ENCODE assay signal across 35 cellular contexts in the genomic region with DNA sequence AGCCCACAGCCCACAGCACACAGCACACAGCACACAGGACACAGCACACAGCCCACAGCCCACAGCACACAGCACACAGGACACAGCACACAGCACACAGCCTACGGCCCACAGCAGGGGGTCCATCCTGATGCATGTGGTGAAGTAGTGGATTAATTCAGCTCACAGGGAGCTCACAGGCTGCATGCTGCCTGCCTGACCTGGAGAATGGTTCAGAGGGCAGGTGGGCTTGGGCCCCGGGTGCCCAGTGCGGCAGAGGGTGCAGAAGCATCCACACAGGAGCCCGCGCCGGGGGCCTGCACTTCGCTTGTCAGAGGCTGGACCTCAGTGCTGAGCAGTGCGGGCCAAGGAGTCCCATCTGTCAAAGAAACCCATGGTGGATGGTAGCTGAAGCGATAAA. TPM values are rescaled to one million over a fixed set of nuclear protein-coding genes. Genes with fewer than 3 reads are reported as not detected.
"Had no signal": no experiment of that assay in that cellular context is flagged by ENCODE, and none has a peak within 500 bp of the region (broad histone marks: within the 10 kb centered on the region; RNA-seq: fewer than 3 reads in every experiment).

No MANE protein-coding gene starts in this region.

- H3K4me1 ChIP-seq: adrenal gland, body of pancreas, esophagus squamous epithelium, gastroesophageal sphincter had no signal

- H3K9me3 Mint-ChIP-seq: activated CD4-positive, alpha-beta memory T cell treated with anti-CD3 and anti-CD28 coated beads for 36 hours; activated CD4-positive, alpha-beta T cell treated with anti-CD3 and anti-CD28 coated beads, Interleukin-2, amount 10 ng/mL, durations not matched to agents 24 days and 14 days; activated naive CD4-positive, alpha-beta T cell treated with anti-CD3 and anti-CD28 coated beads for 36 hours; activated naive CD4-positive, alpha-beta T cell treated with anti-CD3 and anti-CD28 coated beads, Interleukin-2, amount 50 U/mL, for 24 hours; activated naive CD8-positive, alpha-beta T cell treated with anti-CD3 and anti-CD28 coated beads for 36 hours; activated naive CD8-positive, alpha-beta T cell treated with anti-CD3 and anti-CD28 coated beads, Interleukin-2, amount 50 U/mL, for 24 hours; activated T-helper 1 cell treated with anti-CD3 and anti-CD28 coated beads, Interleukin-12 subunit alpha, Interleukin-12 subunit beta, Interleukin-2, Interleukin-4 antibody, amounts not matched to agents 30 ng/mL and 10 ng/mL and 1 ng/mL, durations not matched to agents 14 hours and 24 hours and 36 hours; activated T-helper 2 cell treated with anti-CD3 and anti-CD28 coated beads, Interferon-gamma antibody, Interleukin-2, Interleukin-4, amounts not matched to agents 10 μg/mL and 5 μg/mL and 100 μg/mL, durations not matched to agents 14 hours and 24 hours and 36 hours; T-cell; T-helper 1 cell treated with Interleukin-12 subunit alpha and Interleukin-12 subunit beta and Interleukin-4 antibody, amounts not matched to agents 30 μg/mL and 1 μg/mL, for 36 hours had no signal

- H3K27ac ChIP-seq: adrenal gland, body of pancreas, epithelial cell of prostate, esophagus squamous epithelium, gastroesophageal sphincter had no signal

- H3K27me3 ChIP-seq: adrenal gland, body of pancreas had no signal

- H3K4me3 Mint-ChIP-seq: activated CD4-positive, alpha-beta memory T cell treated with anti-CD3 and anti-CD28 coated beads for 36 hours; activated CD4-positive, alpha-beta T cell treated with anti-CD3 and anti-CD28 coated beads for 36 hours; activated CD4-positive, alpha-beta T cell treated with anti-CD3 and anti-CD28 coated beads, Interleukin-2, amount 10 ng/mL, durations not matched to agents 24 days and 14 days; activated CD8-positive, alpha-beta memory T cell treated with anti-CD3 and anti-CD28 coated beads, Interleukin-2, amount 10 ng/mL, durations not matched to agents 7 days and 5 days; activated CD8-positive, alpha-beta T cell treated with anti-CD3 and anti-CD28 coated beads, Interleukin-2, amount 10 ng/mL, durations not matched to agents 7 days and 5 days; activated naive CD4-positive, alpha-beta T cell treated with anti-CD3 and anti-CD28 coated beads for 36 hours; activated naive CD4-positive, alpha-beta T cell treated with anti-CD3 and anti-CD28 coated beads, Interleukin-2, amount 50 U/mL, for 24 hours; activated naive CD8-positive, alpha-beta T cell treated with anti-CD3 and anti-CD28 coated beads for 36 hours; activated naive CD8-positive, alpha-beta T cell treated with anti-CD3 and anti-CD28 coated beads, Interleukin-2, amount 50 U/mL, for 24 hours; activated T-helper 1 cell treated with anti-CD3 and anti-CD28 coated beads, Interleukin-12 subunit alpha, Interleukin-12 subunit beta, Interleukin-2, Interleukin-4 antibody, amounts not matched to agents 30 ng/mL and 10 ng/mL and 1 ng/mL, durations not matched to agents 14 hours and 24 hours and 36 hours; T-cell; T-helper 1 cell treated with Interleukin-12 subunit alpha and Interleukin-12 subunit beta and Interleukin-4 antibody, amounts not matched to agents 30 μg/mL and 1 μg/mL, for 36 hours had no signal

- H3K27ac Mint-ChIP-seq: activated CD4-positive, alpha-beta memory T cell treated with anti-CD3 and anti-CD28 coated beads for 36 hours; activated CD4-positive, alpha-beta T cell treated with anti-CD3 and anti-CD28 coated beads for 36 hours; activated CD4-positive, alpha-beta T cell treated with anti-CD3 and anti-CD28 coated beads, Interleukin-2, amount 10 ng/mL, durations not matched to agents 24 days and 14 days; activated CD8-positive, alpha-beta memory T cell treated with anti-CD3 and anti-CD28 coated beads, Interleukin-2, amount 10 ng/mL, durations not matched to agents 7 days and 5 days; activated CD8-positive, alpha-beta T cell treated with anti-CD3 and anti-CD28 coated beads, Interleukin-2, amount 10 ng/mL, durations not matched to agents 7 days and 5 days; activated naive CD4-positive, alpha-beta T cell treated with anti-CD3 and anti-CD28 coated beads for 36 hours; activated naive CD4-positive, alpha-beta T cell treated with anti-CD3 and anti-CD28 coated beads, Interleukin-2, amount 50 U/mL, for 24 hours; activated naive CD8-positive, alpha-beta T cell treated with anti-CD3 and anti-CD28 coated beads for 36 hours; activated naive CD8-positive, alpha-beta T cell treated with anti-CD3 and anti-CD28 coated beads, Interleukin-2, amount 50 U/mL, for 24 hours; activated T-helper 1 cell treated with anti-CD3 and anti-CD28 coated beads, Interleukin-12 subunit alpha, Interleukin-12 subunit beta, Interleukin-2, Interleukin-4 antibody, amounts not matched to agents 30 ng/mL and 10 ng/mL and 1 ng/mL, durations not matched to agents 14 hours and 24 hours and 36 hours; activated T-helper 2 cell treated with anti-CD3 and anti-CD28 coated beads, Interferon-gamma antibody, Interleukin-2, Interleukin-4, amounts not matched to agents 10 μg/mL and 5 μg/mL and 100 μg/mL, durations not matched to agents 14 hours and 24 hours and 36 hours; T-cell; T-helper 1 cell treated with Interleukin-12 subunit alpha and Interleukin-12 subunit beta and Interleukin-4 antibody, amounts not matched to agents 30 μg/mL and 1 μg/mL, for 36 hours had no signal

- H3K36me3 ChIP-seq: adrenal gland, esophagus squamous epithelium, gastroesophageal sphincter had no signal

- H3K4me3 ChIP-seq: adrenal gland, body of pancreas, esophagus squamous epithelium, gastroesophageal sphincter had no signal

- H3K9me3 ChIP-seq: adrenal gland, body of pancreas, esophagus squamous epithelium, gastroesophageal sphincter had no signal

- H3K4me1 Mint-ChIP-seq: activated CD4-positive, alpha-beta T cell treated with anti-CD3 and anti-CD28 coated beads for 36 hours; activated CD4-positive, alpha-beta T cell treated with anti-CD3 and anti-CD28 coated beads, Interleukin-2, amount 10 ng/mL, durations not matched to agents 24 days and 14 days; activated CD8-positive, alpha-beta memory T cell treated with anti-CD3 and anti-CD28 coated beads, Interleukin-2, amount 10 ng/mL, durations not matched to agents 7 days and 5 days; activated naive CD4-positive, alpha-beta T cell treated with anti-CD3 and anti-CD28 coated beads, Interleukin-2, amount 50 U/mL, for 24 hours; activated naive CD8-positive, alpha-beta T cell treated with anti-CD3 and anti-CD28 coated beads for 36 hours; activated naive CD8-positive, alpha-beta T cell treated with anti-CD3 and anti-CD28 coated beads, Interleukin-2, amount 50 U/mL, for 24 hours; T-cell had no signal

- DNase-seq: activated CD4-positive, alpha-beta memory T cell treated with anti-CD3 and anti-CD28 coated beads for 36 hours; activated CD4-positive, alpha-beta T cell treated with anti-CD3 and anti-CD28 coated beads for 36 hours; activated CD4-positive, alpha-beta T cell treated with anti-CD3 and anti-CD28 coated beads, Interleukin-2, amount 10 ng/mL, durations not matched to agents 24 days and 14 days; activated CD4-positive, CD25-positive, alpha-beta regulatory T cell; activated CD4-positive, CD25-positive, alpha-beta regulatory T cell treated with anti-CD3 and anti-CD28 coated beads, Interleukin-2, amount 50 U/mL, for 72 hours; activated CD8-positive, alpha-beta memory T cell treated with anti-CD3 and anti-CD28 coated beads, Interleukin-2, amount 10 ng/mL, durations not matched to agents 7 days and 5 days; activated CD8-positive, alpha-beta memory T cell treated with anti-CD3 and anti-CD28 coated beads, Interleukin-2, amount 50 U/mL, for 4 hours; activated CD8-positive, alpha-beta T cell treated with anti-CD3 and anti-CD28 coated beads, Interleukin-2, amount 10 ng/mL, durations not matched to agents 7 days and 5 days; activated effector memory CD4-positive, alpha-beta T cell treated with anti-CD3 and anti-CD28 coated beads, Interleukin-2, amount 50 U/mL, for 16 hours; activated naive CD4-positive, alpha-beta T cell treated with anti-CD3 and anti-CD28 coated beads for 36 hours; activated naive CD8-positive, alpha-beta T cell treated with anti-CD3 and anti-CD28 coated beads for 36 hours; activated naive CD8-positive, alpha-beta T cell treated with anti-CD3 and anti-CD28 coated beads, Interleukin-2, amount 50 U/mL, for 24 hours; activated T-cell treated with anti-CD3 and anti-CD28 coated beads, Interleukin-2, amount 50 U/mL, for 1 hour; activated T-cell treated with anti-CD3 and anti-CD28 coated beads, Interleukin-2, amount 50 U/mL, for 48 hours; adrenal gland; aorta; body of pancreas; caudate nucleus; cortex of kidney; effector CD8-positive, alpha-beta T cell; esophagus squamous epithelium; foreskin melanocyte; SW 1271; T-cell; T-helper 9 cell had no signal

- H3K36me3 Mint-ChIP-seq: activated CD4-positive, alpha-beta memory T cell treated with anti-CD3 and anti-CD28 coated beads for 36 hours; activated CD8-positive, alpha-beta memory T cell treated with anti-CD3 and anti-CD28 coated beads, Interleukin-2, amount 10 ng/mL, durations not matched to agents 7 days and 5 days; activated naive CD4-positive, alpha-beta T cell treated with anti-CD3 and anti-CD28 coated beads, Interleukin-2, amount 50 U/mL, for 24 hours; activated naive CD8-positive, alpha-beta T cell treated with anti-CD3 and anti-CD28 coated beads for 36 hours; T-cell had no signal

RNA-seq across cellular contexts. Expression of a gene that starts 21.1 kb away (rescaled TPM):
- total RNA-seq: activated CD4-positive, alpha-beta memory T cell treated with anti-CD3 and anti-CD28 coated beads for 36 hours; activated CD4-positive, alpha-beta T cell treated with anti-CD3 and anti-CD28 coated beads for 36 hours; activated CD4-positive, alpha-beta T cell treated with anti-CD3 and anti-CD28 coated beads, Interleukin-2, amount 10 ng/mL, durations not matched to agents 24 days and 14 days; activated CD8-positive, alpha-beta memory T cell treated with anti-CD3 and anti-CD28 coated beads for 36 hours; activated CD8-positive, alpha-beta memory T cell treated with anti-CD3 and anti-CD28 coated beads, Interleukin-2, amount 10 ng/mL, durations not matched to agents 7 days and 5 days; activated CD8-positive, alpha-beta T cell treated with anti-CD3 and anti-CD28 coated beads, Interleukin-2, amount 10 ng/mL, durations not matched to agents 7 days and 5 days; activated naive CD8-positive, alpha-beta T cell treated with anti-CD3 and anti-CD28 coated beads for 36 hours; activated T-helper 1 cell treated with anti-CD3 and anti-CD28 coated beads, Interleukin-12 subunit alpha, Interleukin-12 subunit beta, Interleukin-2, Interleukin-4 antibody, amounts not matched to agents 30 ng/mL and 10 ng/mL and 1 ng/mL, durations not matched to agents 14 hours and 24 hours and 36 hours; activated T-helper 2 cell treated with anti-CD3 and anti-CD28 coated beads, Interferon-gamma antibody, Interleukin-2, Interleukin-4, amounts not matched to agents 10 μg/mL and 5 μg/mL and 100 μg/mL, durations not matched to agents 14 hours and 24 hours and 36 hours; chondrocyte; endothelial cell of umbilical vein; fibroblast of lung had no signal
- polyA plus RNA-seq: aorta, endothelial cell of umbilical vein had no signal
